Comparison of ENCODE assay signal across 8 cellular contexts in genomic region chr16:30628628-30629342, GRCh38. TPM values are rescaled to one million over a fixed set of nuclear protein-coding genes. Genes with fewer than 3 reads are reported as not detected.
DNase-seq lines count a peak whose midpoint lies in the region; ATAC-seq and TF ChIP-seq lines count a peak whose summit lies in the region.

No MANE protein-coding gene starts in this region.

- DNase-seq in CD1c-positive myeloid dendritic cell (ENCODE audit: extremely low spot score): peak; percentile 87
- DNase-seq in HFFc6: peak; percentile 36
- peak; percentile 34 for DNase-seq in NCI-H526 treated with DMSO at 0.1 percent for 48 hours (lab: John Stamatoyannopoulos, UW)
- DNase-seq in activated CD4-positive, alpha-beta T cell treated with anti-CD3 and anti-CD28 coated beads, Interleukin-2, amount 10 ng/mL, durations not matched to agents 24 days and 14 days: peak; percentile 96
- DNase-seq in dedifferentiated amniotic fluid mesenchymal stem cell (ENCODE audit: extremely low spot score): peak; percentile 70
- DNase-seq in memory B cell (ENCODE audit: low spot score in 2 of 2): peak; percentile 84 to 90
- DNase-seq in stimulated activated CD8-positive, alpha-beta memory T cell treated with anti-CD3 and anti-CD28 coated beads, Interleukin-12 subunit alpha, Interleukin-12 subunit beta, amount 100 ng/mL, for 1 hour (ENCODE audit: low read depth): peak; percentile 84

- ATAC-seq in memory B cell (ENCODE audit: low read depth) (peak; percentile 90), HG03039 (IDR thresholded peaks at IDR 0.05; ENCODE audit: unreplicated experiment) (no peak)

- H3K27me3 Mint-ChIP-seq in HFFc6 (ENCODE audit: insufficient read depth) (peaks cover 3% of the 10 kb centered on the region; the same call in 1 of the 2 replicates), memory B cell (no peaks in the 10 kb centered on the region)
- H3K27me3 Mint-ChIP-seq in activated CD4-positive, alpha-beta T cell treated with anti-CD3 and anti-CD28 coated beads, Interleukin-2, amount 10 ng/mL, durations not matched to agents 24 days and 14 days: no peaks in the 10 kb centered on the region

- intact Hi-C loops in activated CD4-positive, alpha-beta T cell treated with anti-CD3 and anti-CD28 coated beads, Interleukin-2, amount 10 ng/mL, durations not matched to agents 24 days and 14 days (cut with micrococcal nuclease): loop anchor here (1.0 kb wide), 1 partner anchor 198 kb away; the partner anchor contains the start of gene DCTPP1

- H3K4me1 Mint-ChIP-seq in HFFc6 (ENCODE audit: low read depth) (peaks cover 8% of the 10 kb centered on the region), memory B cell (peaks cover 7% of the 10 kb centered on the region)
- H3K4me1 Mint-ChIP-seq in activated CD4-positive, alpha-beta T cell treated with anti-CD3 and anti-CD28 coated beads, Interleukin-2, amount 10 ng/mL, durations not matched to agents 24 days and 14 days: peaks cover 9% of the 10 kb centered on the region

- no peak overlapping the region for H3K4me3 Mint-ChIP-seq in HFFc6
- H3K4me3 Mint-ChIP-seq in activated CD4-positive, alpha-beta T cell treated with anti-CD3 and anti-CD28 coated beads, Interleukin-2, amount 10 ng/mL, durations not matched to agents 24 days and 14 days: peak overlapping the region; percentile 69
- H3K4me3 Mint-ChIP-seq in memory B cell: peak overlapping the region; percentile 67

- H3K36me3 Mint-ChIP-seq in HFFc6 (ENCODE audit: low read depth): peaks cover under 1% of the 10 kb centered on the region; the same call in 1 of the 2 replicates
- no peaks in the 10 kb centered on the region for H3K36me3 Mint-ChIP-seq in activated CD4-positive, alpha-beta T cell treated with anti-CD3 and anti-CD28 coated beads, Interleukin-2, amount 10 ng/mL, durations not matched to agents 24 days and 14 days (ENCODE audit: low read depth)
- H3K36me3 Mint-ChIP-seq in memory B cell: no peaks in the 10 kb centered on the region

- H3K9me3 Mint-ChIP-seq in HFFc6: peaks cover 4% of the 10 kb centered on the region
- no peaks in the 10 kb centered on the region for H3K9me3 Mint-ChIP-seq in activated CD4-positive, alpha-beta T cell treated with anti-CD3 and anti-CD28 coated beads, Interleukin-2, amount 10 ng/mL, durations not matched to agents 24 days and 14 days
- no peaks in the 10 kb centered on the region for H3K9me3 Mint-ChIP-seq in memory B cell

- no peak overlapping the region; the same call in 1 of the 2 replicates for H3K27ac Mint-ChIP-seq in HFFc6
- H3K27ac Mint-ChIP-seq in activated CD4-positive, alpha-beta T cell treated with anti-CD3 and anti-CD28 coated beads, Interleukin-2, amount 10 ng/mL, durations not matched to agents 24 days and 14 days: peak overlapping the region; percentile 84
- H3K27ac Mint-ChIP-seq in memory B cell: no peak overlapping the region

- TF ChIP-seq CTCF in HFFc6 (IDR thresholded peaks at IDR 0.05): peak; percentile 95

RNA-seq across cellular contexts. Expression of gene ZNF689, which starts 18.6 kb away (rescaled TPM):
- total RNA-seq in HFFc6 (2021; fragmentation: NEBNext Ultra II Directional; extraction: Animal tissue kit (Norgen Biotek cat#: 25700)): 1 to 10 TPM; 6.9 to 8.7 (median 7.5) TPM
- 14.0 and 14.6 TPM in 2 replicates for total RNA-seq in activated CD4-positive, alpha-beta T cell treated with anti-CD3 and anti-CD28 coated beads, Interleukin-2, amount 10 ng/mL, durations not matched to agents 24 days and 14 days

RNA-seq across cellular contexts. Expression of gene PRR14, which starts 22.0 kb away (rescaled TPM):
- total RNA-seq in HFFc6 (2021; fragmentation: NEBNext Ultra II Directional; extraction: Animal tissue kit (Norgen Biotek cat#: 25700)): 10 to 100 TPM; 26.8 to 34.6 (median 29.8) TPM
- 82.2 and 86.7 TPM in 2 replicates for total RNA-seq in activated CD4-positive, alpha-beta T cell treated with anti-CD3 and anti-CD28 coated beads, Interleukin-2, amount 10 ng/mL, durations not matched to agents 24 days and 14 days

RNA-seq across cellular contexts. Expression of gene FBRS, which starts 29.4 kb away (rescaled TPM):
- 10 to 100 TPM; 54.1 to 72.1 (median 64.5) TPM for total RNA-seq in HFFc6 (2021; fragmentation: NEBNext Ultra II Directional; extraction: Animal tissue kit (Norgen Biotek cat#: 25700))
- total RNA-seq in activated CD4-positive, alpha-beta T cell treated with anti-CD3 and anti-CD28 coated beads, Interleukin-2, amount 10 ng/mL, durations not matched to agents 24 days and 14 days: 121 and 124 TPM in 2 replicates

RNA-seq across cellular contexts. Expression of gene ZNF785, which starts 43.3 kb away (rescaled TPM):
- 10 to 100 TPM in 3 of 6 experiments, 1 to 10 TPM in 3; 7.3 to 12.2 (median 10.1) TPM for total RNA-seq in HFFc6 (2021; fragmentation: NEBNext Ultra II Directional; extraction: Animal tissue kit (Norgen Biotek cat#: 25700))
- total RNA-seq in activated CD4-positive, alpha-beta T cell treated with anti-CD3 and anti-CD28 coated beads, Interleukin-2, amount 10 ng/mL, durations not matched to agents 24 days and 14 days: 17.1 and 17.8 TPM in 2 replicates

RNA-seq across cellular contexts. Expression of gene ZNF688, which starts 57.3 kb away (rescaled TPM):
- total RNA-seq in HFFc6 (2021; fragmentation: NEBNext Ultra II Directional; extraction: Animal tissue kit (Norgen Biotek cat#: 25700)): 10 to 100 TPM in 1 of 6 experiments, 1 to 10 TPM in 5; 5.9 to 10.4 (median 7.6) TPM
- 6.6 and 8.0 TPM in 2 replicates for total RNA-seq in activated CD4-positive, alpha-beta T cell treated with anti-CD3 and anti-CD28 coated beads, Interleukin-2, amount 10 ng/mL, durations not matched to agents 24 days and 14 days

Comparison
In these comparisons a context has a peak if more than half of its experiments do, and no peak if none do; other contexts are left out.
1. DNase-seq: peak in every context shown above with its lines; median percentile 96 in activated CD4-positive, alpha-beta T cell treated with anti-CD3 and anti-CD28 coated beads, Interleukin-2, amount 10 ng/mL, durations not matched to agents 24 days and 14 days; 87 in CD1c-positive myeloid dendritic cell; 87 in memory B cell; 84 in stimulated activated CD8-positive, alpha-beta memory T cell treated with anti-CD3 and anti-CD28 coated beads, Interleukin-12 subunit alpha, Interleukin-12 subunit beta, amount 100 ng/mL, for 1 hour; 70 in dedifferentiated amniotic fluid mesenchymal stem cell; 36 in HFFc6; 34 in NCI-H526 treated with DMSO at 0.1 percent for 48 hours.